ENCODE assay signal across 12 cellular contexts in the genomic region with DNA sequence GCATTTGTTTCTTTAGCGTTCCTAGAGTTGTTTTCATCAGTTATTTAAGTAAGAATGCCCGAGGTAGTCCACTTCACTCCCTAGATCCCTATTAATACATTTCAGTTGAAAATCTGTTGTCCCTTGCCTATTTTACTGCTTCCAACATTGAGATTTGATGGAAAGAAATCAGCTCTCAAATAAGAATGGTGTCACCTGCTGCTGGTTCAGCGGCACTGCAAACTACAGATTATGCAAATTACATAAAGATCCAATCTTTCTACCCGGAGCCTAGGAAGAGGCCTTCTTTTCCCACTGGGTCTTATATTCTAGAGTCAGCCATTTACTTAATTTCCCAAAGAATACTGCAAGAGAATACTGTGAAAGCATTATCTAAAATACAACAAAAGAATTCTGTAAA.
A peak's percentile ranks its signal among the peaks of the same experiment; 100 is the strongest.
DNase-seq lines count a peak whose midpoint lies in the region; FAIRE-seq and TF ChIP-seq lines count a peak whose summit lies in the region.
"Had no signal": no experiment of that assay in that cellular context is flagged by ENCODE, and none has a peak within 500 bp of the region (broad histone marks: within the 10 kb centered on the region; RNA-seq: fewer than 3 reads in every experiment).

No MANE protein-coding gene starts in this region.

- H3K27me3 Mint-ChIP-seq in nephron progenitor cell (ENCODE audit: low read depth, poor library complexity): no peaks in the 10 kb centered on the region

- no peaks in the 10 kb centered on the region for H3K27me3 ChIP-seq in GM06990 (replicated peaks; ENCODE audit: control insufficient read depth, insufficient read depth, low read length)

- H3K4me3 ChIP-seq in GM06990 (replicated peaks; ENCODE audit: low read depth, low read length) (no peak overlapping the region), choroid plexus epithelial cell (ENCODE audit: low read depth, low read length) (no peak overlapping the region)

- no peak for DNase-seq in GM06990 (ENCODE audit: extremely low read depth, insufficient read length)
- DNase-seq in choroid plexus epithelial cell (ENCODE audit: low read depth): peak; percentile 21
- no peak for DNase-seq in nephron progenitor cell
- no peak for DNase-seq in activated gamma-delta T cell (lab: John Stamatoyannopoulos, UW)
- DNase-seq in NOMO-1 treated with dmso at 0.1 percent for 144 hours (lab: John Stamatoyannopoulos, UW; ENCODE audit: unreplicated experiment): no peak
- DNase-seq in D721Med (ENCODE audit: insufficient read length, low spot score): no peak
- DNase-seq: activated CD8-positive, alpha-beta memory T cell treated with anti-CD3 and anti-CD28 coated beads, Interleukin-2, amount 50 U/mL, for 48 hours; aorta; kidney; NCI-H2029 treated with DMSO at 0.1 percent for 48 hours; RPMI8226 had no signal

- H3K9me3 Mint-ChIP-seq in nephron progenitor cell: no peaks in the 10 kb centered on the region

- no peak overlapping the region for H3K27ac Mint-ChIP-seq in nephron progenitor cell

- H3K36me3 Mint-ChIP-seq in nephron progenitor cell (ENCODE audit: low read depth): no peaks in the 10 kb centered on the region

- TF ChIP-seq CTCF in GM06990 (IDR thresholded peaks at IDR 0.05; ENCODE audit: insufficient read depth, low read length, poor library complexity, severe bottlenecking) (peak; percentile 25), LNCAP (IDR thresholded peaks at IDR 0.05) (peak; percentile 42; the same call in 1 of the 2 replicates), choroid plexus epithelial cell (conservative IDR thresholded peaks at IDR 0.05; ENCODE audit: low read depth, low read length) (peak; percentile 36), nephron progenitor cell (IDR thresholded peaks at IDR 0.05) (peak; percentile 7), D721Med (IDR thresholded peaks at IDR 0.05; ENCODE audit: insufficient read depth, missing control alignments) (no peak)

- no peak for FAIRE-seq in D721Med (lab: Jason Lieb, UNC)
- FAIRE-seq: kidney had no signal

- peaks cover 19% of the 10 kb centered on the region for H3K4me1 Mint-ChIP-seq in nephron progenitor cell

- H3K4me3 Mint-ChIP-seq in nephron progenitor cell: no peak overlapping the region

- no peaks in the 10 kb centered on the region for H3K36me3 ChIP-seq in GM06990 (ENCODE audit: control insufficient read depth, insufficient read depth, low read length)
